8 cellular contexts compared by ENCODE assay signal in genomic region chr6:32853541-32854375, GRCh38. TPM values are rescaled to one million over a fixed set of nuclear protein-coding genes. Genes with fewer than 3 reads are reported as not detected.
DNase-seq lines count a peak whose midpoint lies in the region; ATAC-seq and TF ChIP-seq lines count a peak whose summit lies in the region.

Gene PSMB9, plus strand, starts transcription at chr6:32854192. Its CDS starts 38 bp downstream, at chr6:32854230.
Gene TAP1, minus strand, starts transcription at chr6:32853704. Its CDS starts 68 bp downstream, at chr6:32853636.

- peaks cover 15% of the 10 kb centered on the region for H3K4me1 ChIP-seq in OCI-LY3 (ENCODE audit: low read length)

- no TSS peak for BruUV-seq in Calu3 (replicated peaks; lab: Mats Ljungman, UMichigan)

- H3K4me3 Mint-ChIP-seq in Calu3 (ENCODE audit: low read depth, unreplicated experiment) (peak within 1 kb of the TSS; percentile 100), endothelial cell (ENCODE audit: unreplicated experiment) (peak within 1 kb of the TSS; percentile 93)

- H3K27ac Mint-ChIP-seq in Calu3 (ENCODE audit: unreplicated experiment) (peak within 1 kb of the TSS; percentile 92), endothelial cell (ENCODE audit: unreplicated experiment) (no peak within 1 kb of the TSS)

- peaks cover 52% of the 10 kb centered on the region for H3K36me3 ChIP-seq in OCI-LY3 (replicated peaks; ENCODE audit: low read depth, low read length)

- DNase-seq in Calu3 (peak; percentile 99), HS-5 (ENCODE audit: low read depth) (peak; percentile 82), endothelial cell (ENCODE audit: low spot score) (peak; percentile 84), middle frontal gyrus (ENCODE audit: extremely low spot score, low spot score) (peak; percentile 91)
- DNase-seq in activated CD8-positive, alpha-beta memory T cell treated with anti-CD3 and anti-CD28 coated beads, Interleukin-2, amount 50 U/mL, for 48 hours = peak; percentile 95
- peak; percentile 84 to 91 for DNase-seq in stimulated activated CD8-positive, alpha-beta memory T cell treated with anti-CD3 and anti-CD28 coated beads, Interleukin-2, amount 100 ng/mL, for 1 hour (ENCODE audit: low read depth in 2 of 2)

- intact Hi-C loops in Calu3 (cut with micrococcal nuclease; ENCODE audit: unreplicated experiment) = loop anchor here (2.0 kb wide), 1 partner anchor 15 kb away; the partner anchor contains the start of gene TAP2

- H4K20me1 ChIP-seq in OCI-LY3 (ENCODE audit: insufficient read depth, low read length) = peaks cover 5% of the 10 kb centered on the region; the same call in 1 of the 2 replicates

- ATAC-seq in GM19468 (IDR thresholded peaks at IDR 0.05; ENCODE audit: extremely low read depth, unreplicated experiment) = peak; percentile 61

- H3K9me3 ChIP-seq in OCI-LY3 (ENCODE audit: insufficient read depth, low read length) = no peaks in the 10 kb centered on the region

- peak within 1 kb of the TSS; percentile 94 for H3K27ac ChIP-seq in OCI-LY3 (ENCODE audit: low read length)

- CTCF ChIA-PET in Calu3 (lab: Charles Lee) = interaction anchor here (0.5 to 4.1 kb wide), 15 partner anchors 9 to 762 kb away, joined by 3 to 131 read pairs (median 7); partner anchors contain the start of genes PSMB8 and TAP2

- peak within 1 kb of the TSS; percentile 82; the same call in 1 of the 2 replicates for H2AFZ ChIP-seq in OCI-LY3 (ENCODE audit: low read depth, low read length)

- H3K27me3 ChIP-seq in OCI-LY3 (ENCODE audit: low read depth, low read length) = no peaks in the 10 kb centered on the region

- peak; percentile 87 for TF ChIP-seq CTCF in Calu3 (IDR thresholded peaks at IDR 0.05; ENCODE audit: unreplicated experiment)
- TF ChIP-seq CTCF in OCI-LY3 (IDR thresholded peaks at IDR 0.05; ENCODE audit: low read depth, low read length) = peak; percentile 60
- no peak for TF ChIP-seq CTCF in endothelial cell (IDR thresholded peaks at IDR 0.05; ENCODE audit: unreplicated experiment)

- H3K4me1 Mint-ChIP-seq in Calu3 (ENCODE audit: low read depth, unreplicated experiment) = peaks cover 30% of the 10 kb centered on the region
- peaks cover 10% of the 10 kb centered on the region for H3K4me1 Mint-ChIP-seq in endothelial cell (ENCODE audit: unreplicated experiment)

- no peaks in the 10 kb centered on the region for H3K27me3 Mint-ChIP-seq in Calu3 (ENCODE audit: unreplicated experiment)
- peaks cover 22% of the 10 kb centered on the region for H3K27me3 Mint-ChIP-seq in endothelial cell (ENCODE audit: unreplicated experiment)

- H3K4me2 ChIP-seq in OCI-LY3 (ENCODE audit: low read length) = peak within 1 kb of the TSS; percentile 97

- peaks cover 45% of the 10 kb centered on the region for H3K79me2 ChIP-seq in OCI-LY3 (ENCODE audit: low read length)

- peak within 1 kb of the TSS; percentile 98 for H3K4me3 ChIP-seq in OCI-LY3 (ENCODE audit: low read length)

- H3K9me3 Mint-ChIP-seq in Calu3 (ENCODE audit: low read depth, unreplicated experiment) (no peaks in the 10 kb centered on the region), endothelial cell (ENCODE audit: unreplicated experiment) (no peaks in the 10 kb centered on the region)

- H3K9ac ChIP-seq in OCI-LY3 (ENCODE audit: low read length) = peak within 1 kb of the TSS; percentile 99

- H3K36me3 Mint-ChIP-seq in Calu3 (ENCODE audit: insufficient read depth, unreplicated experiment) = peaks cover 32% of the 10 kb centered on the region
- H3K36me3 Mint-ChIP-seq in endothelial cell (ENCODE audit: low read depth, unreplicated experiment) = peaks cover 4% of the 10 kb centered on the region

RNA-seq across cellular contexts. Expression of gene PSMB9, which starts in this region (rescaled TPM):
- 120 and 201 TPM in 2 replicates for total RNA-seq in Calu3 (2022)
- not detected for total RNA-seq in endothelial cell (ENCODE audit: unreplicated experiment)

RNA-seq across cellular contexts. Expression of gene TAP1, which starts in this region (rescaled TPM):
- 75.1 and 141 TPM in 2 replicates for total RNA-seq in Calu3 (2022)
- 1.6 TPM for total RNA-seq in endothelial cell (ENCODE audit: unreplicated experiment)

Comparison
In these comparisons a context has a peak if more than half of its experiments do, and no peak if none do; other contexts are left out.
1. Peak in every context shown above with its lines: DNase-seq, ATAC-seq, H3K4me3 ChIP-seq and H3K27ac ChIP-seq.
2. RNA of gene PSMB9 (total RNA-seq): 120 to 201 TPM in Calu3; not detected in endothelial cell (single experiment); every median in the first group is over 100 times any median in the second.
3. RNA of gene TAP1 (total RNA-seq): 75.1 to 141 TPM in Calu3; 1.6 TPM in endothelial cell (single experiment); every median in the first group is over 10 times any median in the second.